In genomic region chr10:69801094-69801433, GRCh38 we compare ENCODE assay signal across 9 cellular contexts. TPM values are rescaled to one million over a fixed set of nuclear protein-coding genes. Genes with fewer than 3 reads are reported as not detected.
DNase-seq lines count a peak whose midpoint lies in the region; ATAC-seq and TF ChIP-seq lines count a peak whose summit lies in the region.
"Had no signal": no experiment of that assay in that cellular context is flagged by ENCODE, and none has a peak within 500 bp of the region (broad histone marks: within the 10 kb centered on the region; RNA-seq: fewer than 3 reads in every experiment).

No MANE protein-coding gene starts in this region.

- no peaks in the 10 kb centered on the region for H3K9me3 ChIP-seq in vagina

- TF ChIP-seq POLR2A in vagina (IDR thresholded peaks at IDR 0.05): no peak

- H3K36me3 Mint-ChIP-seq in WTC11 (peaks cover 6% of the 10 kb centered on the region; the same call in 1 of the 2 replicates), CD14-positive monocyte (no peaks in the 10 kb centered on the region)
- peaks cover 0 to 4% (median under 1%) of the 10 kb centered on the region in 3 donors for H3K36me3 Mint-ChIP-seq in naive thymus-derived CD8-positive, alpha-beta T cell

- POLR2A ChIA-PET in WTC11 (lab: Charles Lee): no interaction called here
- POLR2A ChIA-PET in naive thymus-derived CD8-positive, alpha-beta T cell (lab: Charles Lee): no interaction called here

- TF ChIP-seq RAD21 in Ishikawa (IDR thresholded peaks at IDR 0.05; ENCODE audit: low read depth): peak; percentile 39; the same call in 1 of the 2 replicates

- H3K27me3 ChIP-seq in vagina: no peaks in the 10 kb centered on the region

- H3K4me1 Mint-ChIP-seq in WTC11: peaks cover 43% of the 10 kb centered on the region
- peaks cover 4 to 17% (median 11%) of the 10 kb centered on the region in 4 donors for H3K4me1 Mint-ChIP-seq in naive thymus-derived CD8-positive, alpha-beta T cell
- peaks cover 9% of the 10 kb centered on the region for H3K4me1 Mint-ChIP-seq in CD14-positive monocyte

- ATAC-seq in WTC11 (peak; percentile 58), HG02973 (IDR thresholded peaks at IDR 0.05; ENCODE audit: unreplicated experiment) (no peak)
- no peak for ATAC-seq in naive thymus-derived CD8-positive, alpha-beta T cell

- H3K27me3 Mint-ChIP-seq in WTC11 (ENCODE audit: low read depth) (peaks cover 70% of the 10 kb centered on the region), CD14-positive monocyte (ENCODE audit: low read depth in 3 of 3) (peaks cover 50 to 67% (median 54%) of the 10 kb centered on the region in 3 donors)
- H3K27me3 Mint-ChIP-seq in naive thymus-derived CD8-positive, alpha-beta T cell: peaks cover 21 to 73% (median 52%) of the 10 kb centered on the region in 5 donors

- no peak overlapping the region for H3K27ac Mint-ChIP-seq in WTC11
- peak overlapping the region in 1 of 10 donors; percentile 55 for H3K27ac Mint-ChIP-seq in naive thymus-derived CD8-positive, alpha-beta T cell
- H3K27ac Mint-ChIP-seq in CD14-positive monocyte: no peak overlapping the region
- H3K27ac Mint-ChIP-seq: activated B cell treated with CpG ODN at 0.5 μM for 24 hours had no signal

- peak; percentile 77 for DNase-seq in DMS53 (lab: John Stamatoyannopoulos, UW)
- peak; percentile 83 for DNase-seq in WTC11 (ENCODE audit: low spot score)
- DNase-seq in epithelial cell of proximal tubule (ENCODE audit: low read depth): no peak
- DNase-seq in naive thymus-derived CD8-positive, alpha-beta T cell: peak in 2 of 10 donors; percentile 25 to 53
- no peak for DNase-seq in vagina (ENCODE audit: extremely low spot score in 2 of 2)
- no peak for DNase-seq in CD14-positive monocyte (ENCODE audit: low spot score)
- DNase-seq: activated B cell treated with CpG ODN at 0.5 μM for 24 hours had no signal

- TF ChIP-seq CTCF in WTC11 (IDR thresholded peaks at IDR 0.05) (peak; percentile 37), epithelial cell of proximal tubule (conservative IDR thresholded peaks at IDR 0.05; ENCODE audit: low read depth, low read length) (peak; percentile 73), vagina (IDR thresholded peaks at IDR 0.05) (no peak), CD14-positive monocyte (IDR thresholded peaks at IDR 0.05) (no peak)

- peaks cover 24% of the 10 kb centered on the region for H3K4me1 ChIP-seq in vagina

- peaks cover 7% of the 10 kb centered on the region for H3K9me3 Mint-ChIP-seq in WTC11
- H3K9me3 Mint-ChIP-seq in naive thymus-derived CD8-positive, alpha-beta T cell: peaks cover 0 to 4% (median 0%) of the 10 kb centered on the region in 9 donors
- peaks cover 0 to 24% (median 3%) of the 10 kb centered on the region in 7 donors for H3K9me3 Mint-ChIP-seq in CD14-positive monocyte
- H3K9me3 Mint-ChIP-seq: activated B cell treated with CpG ODN at 0.5 μM for 24 hours had no signal

- peak overlapping the region; percentile 51 for H3K4me3 ChIP-seq in epithelial cell of proximal tubule (ENCODE audit: low read depth, low read length)
- peak overlapping the region; percentile 45 to 46 for H3K4me3 ChIP-seq in vagina

- intact Hi-C loops in vagina (cut with DNase I): loop anchor here (10.0 kb wide), 2 partner anchors 114 to 156 kb away; no protein-coding TSS in a partner anchor
- intact Hi-C loops in CD14-positive monocyte (cut with micrococcal nuclease): no loop called here

- peak overlapping the region; percentile 81 for H3K4me3 Mint-ChIP-seq in WTC11
- H3K4me3 Mint-ChIP-seq in naive thymus-derived CD8-positive, alpha-beta T cell: peak overlapping the region; percentile 12 to 84 (median 64)
- H3K4me3 Mint-ChIP-seq in CD14-positive monocyte: peak overlapping the region in 1 of 2 donors; percentile 83
- H3K4me3 Mint-ChIP-seq: activated B cell treated with CpG ODN at 0.5 μM for 24 hours had no signal

- no peak for TF ChIP-seq EP300 in Ishikawa (IDR thresholded peaks at IDR 0.05; ENCODE audit: borderline replicate concordance)

- CTCF ChIA-PET in WTC11 (lab: Charles Lee): interaction anchor here (0.5 to 10.8 kb wide), 55 partner anchors 9 to 442 kb away, joined by 3 to 94 read pairs (median 4); no protein-coding TSS in a partner anchor

- H3K36me3 ChIP-seq in vagina: no peaks in the 10 kb centered on the region

- no peak overlapping the region for H3K27ac ChIP-seq in vagina

TF ChIP-seq in Ishikawa, 13 proteins besides CTCF, POLR2A, EP300 and RAD21 (continues in another document):
- no peak for TF ChIP-seq TCF12 (IDR thresholded peaks at IDR 0.05; ENCODE audit: low read depth)
- TF ChIP-seq MAX (IDR thresholded peaks at IDR 0.05): no peak
- no peak for TF ChIP-seq NFIC (IDR thresholded peaks at IDR 0.05)
- TF ChIP-seq YY1 (IDR thresholded peaks at IDR 0.05; ENCODE audit: low read depth): no peak
- no peak for TF ChIP-seq TAF1 (IDR thresholded peaks at IDR 0.05; ENCODE audit: low read depth)
- TF ChIP-seq CREB1 (IDR thresholded peaks at IDR 0.05; ENCODE audit: low read depth): no peak
- no peak for TF ChIP-seq CEBPB (IDR thresholded peaks at IDR 0.05)
- TF ChIP-seq TEAD4 (IDR thresholded peaks at IDR 0.05): no peak
- no peak for TF ChIP-seq USF1 (IDR thresholded peaks at IDR 0.05)

TF ChIP-seq in WTC11, 78 proteins besides CTCF, POLR2A, EP300 and RAD21:
- TF ChIP-seq ZNF423 (CRISPR knock-in tag; IDR thresholded peaks at IDR 0.05) (peak; percentile 51; the same call in 1 of the 2 replicates), IRF2 (CRISPR knock-in tag; IDR thresholded peaks at IDR 0.05; ENCODE audit: borderline replicate concordance, low read depth) (no peak)

RNA-seq across cellular contexts. Expression of gene COL13A1, which starts 0.6 kb away (rescaled TPM):
- total RNA-seq in WTC11 (2021) (3.5 to 7.1 TPM (median 4.2 TPM) in 3 replicates), epithelial cell of proximal tubule (6.0 and 13.6 TPM in 2 replicates), vagina (not detected)
- not detected for total RNA-seq in naive thymus-derived CD8-positive, alpha-beta T cell
- not detected for polyA plus RNA-seq in naive thymus-derived CD8-positive, alpha-beta T cell
- polyA plus RNA-seq in CD14-positive monocyte: not detected
- total RNA-seq: activated B cell treated with CpG ODN at 0.5 μM for 24 hours had no signal

Comparison
In these comparisons a context has a peak if more than half of its experiments do, and no peak if none do; other contexts are left out.
1. DNase-seq: peak in DMS53 (single experiment) and WTC11 (single experiment); none in epithelial cell of proximal tubule (single experiment), vagina (0 of 2) and CD14-positive monocyte (single experiment).
2. CTCF ChIP-seq: peak in WTC11 (single experiment) and epithelial cell of proximal tubule (single experiment); none in vagina (0 of 3) and CD14-positive monocyte (single experiment).